Comparison of ENCODE assay signal across 12 cellular contexts in the genomic region with DNA sequence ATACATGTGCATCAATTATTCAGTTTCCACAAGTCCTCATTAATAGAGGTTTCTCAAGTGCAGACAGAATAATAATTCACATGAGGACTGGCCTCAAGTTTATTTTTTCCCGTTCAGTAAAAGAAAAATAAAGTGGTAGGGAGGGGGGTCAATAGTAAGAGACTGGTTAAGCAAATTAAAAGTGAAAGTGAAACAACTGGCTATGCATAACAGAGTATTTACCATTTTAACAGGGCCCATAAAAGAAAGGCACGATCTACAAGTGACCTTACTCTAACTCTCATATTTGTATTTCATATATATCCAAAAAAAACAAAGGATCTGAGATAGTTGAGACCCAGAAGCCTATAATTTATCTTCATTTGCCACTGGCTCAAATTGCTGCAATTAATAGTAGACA.
DNase-seq lines count a peak whose midpoint lies in the region; ATAC-seq and TF ChIP-seq lines count a peak whose summit lies in the region.
"Had no signal": no experiment of that assay in that cellular context is flagged by ENCODE, and none has a peak within 500 bp of the region (broad histone marks: within the 10 kb centered on the region; RNA-seq: fewer than 3 reads in every experiment).

No MANE protein-coding gene starts in this region.

- H3K9me3 ChIP-seq in MM.1S (replicated peaks; ENCODE audit: insufficient read depth, low read length) (no peaks in the 10 kb centered on the region), osteoblast (ENCODE audit: low read depth, low read length) (no peaks in the 10 kb centered on the region)

- H3K4me2 ChIP-seq in MM.1S (ENCODE audit: low read depth, low read length) (no peak overlapping the region), osteoblast (ENCODE audit: insufficient read depth, low read length) (peak overlapping the region; percentile 41)

- H3K4me3 Mint-ChIP-seq in activated naive CD4-positive, alpha-beta T cell treated with anti-CD3 and anti-CD28 coated beads, Interleukin-2, amount 10 ng/mL, durations not matched to agents 7 days and 5 days = peak overlapping the region; percentile 8
- H3K4me3 Mint-ChIP-seq in effector memory CD8-positive, alpha-beta T cell = peak overlapping the region; percentile 5 to 12
- no peak overlapping the region for H3K4me3 Mint-ChIP-seq in stimulated activated naive B cell treated with anti-CD40 and anti-IgM and Interleukin-4, amounts not matched to agents 10 μg/mL and 1 μg/mL and 100 μg/mL, for 72 hours
- H3K4me3 Mint-ChIP-seq: activated B cell treated with CpG ODN at 0.5 μM for 24 hours had no signal

- H3K27me3 ChIP-seq in MM.1S (replicated peaks; ENCODE audit: insufficient read depth, low read length) (no peaks in the 10 kb centered on the region), osteoblast (ENCODE audit: insufficient read depth, low read length) (no peaks in the 10 kb centered on the region)

- CTCF ChIA-PET in activated naive CD4-positive, alpha-beta T cell treated with anti-CD3 and anti-CD28 coated beads, Interleukin-2, amount 10 ng/mL, durations not matched to agents 7 days and 5 days (lab: Charles Lee) = no interaction called here

- H3K27me3 Mint-ChIP-seq in activated naive CD4-positive, alpha-beta T cell treated with anti-CD3 and anti-CD28 coated beads, Interleukin-2, amount 10 ng/mL, durations not matched to agents 7 days and 5 days = peaks cover 9% of the 10 kb centered on the region
- H3K27me3 Mint-ChIP-seq in effector memory CD8-positive, alpha-beta T cell = no peaks in the 10 kb centered on the region
- H3K27me3 Mint-ChIP-seq in stimulated activated naive B cell treated with anti-CD40 and anti-IgM and Interleukin-4, amounts not matched to agents 10 μg/mL and 1 μg/mL and 100 μg/mL, for 72 hours = no peaks in the 10 kb centered on the region
- H3K27me3 Mint-ChIP-seq: activated B cell treated with CpG ODN at 0.5 μM for 24 hours had no signal

- H3K36me3 ChIP-seq in MM.1S (replicated peaks; ENCODE audit: insufficient read depth, low read length) (no peaks in the 10 kb centered on the region), osteoblast (ENCODE audit: insufficient read depth, low read length) (no peaks in the 10 kb centered on the region)

- H3K9me2 ChIP-seq in MM.1S (replicated peaks; ENCODE audit: insufficient read depth, low read length) = no peaks in the 10 kb centered on the region

- H3K79me2 ChIP-seq in MM.1S (ENCODE audit: low read length) (no peaks in the 10 kb centered on the region), osteoblast (ENCODE audit: insufficient read depth, low read length) (no peaks in the 10 kb centered on the region)

- TF ChIP-seq CTCF in MM.1S (IDR thresholded peaks at IDR 0.05; ENCODE audit: low read length) = no peak
- TF ChIP-seq CTCF in osteoblast (IDR thresholded peaks at IDR 0.05; ENCODE audit: extremely low read depth, low read depth, low read length) = no peak

- H3K9me3 Mint-ChIP-seq in activated naive CD4-positive, alpha-beta T cell treated with anti-CD3 and anti-CD28 coated beads, Interleukin-2, amount 10 ng/mL, durations not matched to agents 7 days and 5 days = no peaks in the 10 kb centered on the region
- H3K9me3 Mint-ChIP-seq in effector memory CD8-positive, alpha-beta T cell = peaks cover 0 to 1% of the 10 kb centered on the region in 2 donors
- no peaks in the 10 kb centered on the region for H3K9me3 Mint-ChIP-seq in stimulated activated naive B cell treated with anti-CD40 and anti-IgM and Interleukin-4, amounts not matched to agents 10 μg/mL and 1 μg/mL and 100 μg/mL, for 72 hours
- H3K9me3 Mint-ChIP-seq: activated B cell treated with CpG ODN at 0.5 μM for 24 hours had no signal

- H2AFZ ChIP-seq in MM.1S (ENCODE audit: low read length) = no peak overlapping the region
- peak overlapping the region; percentile 21 for H2AFZ ChIP-seq in osteoblast (ENCODE audit: low read length)

- H3K27ac ChIP-seq in MM.1S (ENCODE audit: low read length) = no peak overlapping the region
- H3K27ac ChIP-seq in osteoblast (ENCODE audit: low read depth, low read length) = no peak overlapping the region

- no peaks in the 10 kb centered on the region for H3K36me3 Mint-ChIP-seq in activated naive CD4-positive, alpha-beta T cell treated with anti-CD3 and anti-CD28 coated beads, Interleukin-2, amount 10 ng/mL, durations not matched to agents 7 days and 5 days
- H3K36me3 Mint-ChIP-seq in effector memory CD8-positive, alpha-beta T cell (ENCODE audit: insufficient read depth) = no peaks in the 10 kb centered on the region
- H3K36me3 Mint-ChIP-seq in stimulated activated naive B cell treated with anti-CD40 and anti-IgM and Interleukin-4, amounts not matched to agents 10 μg/mL and 1 μg/mL and 100 μg/mL, for 72 hours = no peaks in the 10 kb centered on the region

- no peaks in the 10 kb centered on the region for H3F3A ChIP-seq in MM.1S (ENCODE audit: insufficient read depth, low read length)

- no peak overlapping the region for H3K9ac ChIP-seq in MM.1S (ENCODE audit: low read length)

- no peak overlapping the region for H3K4me3 ChIP-seq in MM.1S (ENCODE audit: low read length)
- peak overlapping the region; percentile 16 for H3K4me3 ChIP-seq in osteoblast (ENCODE audit: insufficient read depth, low read length)

- no peak for DNase-seq in activated naive CD4-positive, alpha-beta T cell treated with anti-CD3 and anti-CD28 coated beads, Interleukin-2, amount 10 ng/mL, durations not matched to agents 7 days and 5 days
- DNase-seq in activated naive CD4-positive, alpha-beta T cell treated with Interleukin-2 at 50 U/mL for 16 hours = no peak
- DNase-seq in MM.1S = peak; percentile 50
- DNase-seq in effector memory CD8-positive, alpha-beta T cell = no peak
- no peak for DNase-seq in osteoblast (ENCODE audit: insufficient read length, low spot score, missing footprints)
- DNase-seq in head of caudate nucleus = no peak
- DNase-seq in medulla oblongata (ENCODE audit: extremely low spot score) = no peak
- DNase-seq in stimulated activated naive B cell treated with anti-CD40 and anti-IgM and Interleukin-4, amounts not matched to agents 10 μg/mL and 1 μg/mL and 100 μg/mL, for 72 hours = no peak
- DNase-seq: activated B cell treated with CpG ODN at 0.5 μM for 24 hours; glutamatergic neuron; NCI-H446 treated with DMSO at 0.1 percent for 48 hours; stimulated activated CD4-positive, alpha-beta T cell treated with anti-CD3 and anti-CD28 coated beads, Interleukin-2, amount 100 ng/mL, for 24 hours had no signal

- H3K4me1 ChIP-seq in MM.1S (ENCODE audit: low read length) (no peaks in the 10 kb centered on the region), osteoblast (ENCODE audit: insufficient read depth, low read length) (peaks cover 10% of the 10 kb centered on the region)

- intact Hi-C loops in head of caudate nucleus (cut with DNase I) = no loop called here

- ATAC-seq in effector memory CD8-positive, alpha-beta T cell (replicated peaks) = peak; percentile 22
- ATAC-seq in stimulated activated naive B cell treated with anti-CD40 and anti-IgM and Interleukin-4, amounts not matched to agents 10 μg/mL and 1 μg/mL and 100 μg/mL, for 72 hours (replicated peaks) = no peak

- H4K20me1 ChIP-seq in MM.1S (ENCODE audit: insufficient read depth, low read length) = no peaks in the 10 kb centered on the region
- no peaks in the 10 kb centered on the region for H4K20me1 ChIP-seq in osteoblast (ENCODE audit: insufficient read depth, low read length)

- H3K4me1 Mint-ChIP-seq in activated naive CD4-positive, alpha-beta T cell treated with anti-CD3 and anti-CD28 coated beads, Interleukin-2, amount 10 ng/mL, durations not matched to agents 7 days and 5 days = peaks cover 12% of the 10 kb centered on the region
- peaks cover 3 to 9% of the 10 kb centered on the region in 2 donors for H3K4me1 Mint-ChIP-seq in effector memory CD8-positive, alpha-beta T cell (ENCODE audit: low read depth in 2 of 2)
- H3K4me1 Mint-ChIP-seq in stimulated activated naive B cell treated with anti-CD40 and anti-IgM and Interleukin-4, amounts not matched to agents 10 μg/mL and 1 μg/mL and 100 μg/mL, for 72 hours = no peaks in the 10 kb centered on the region
- H3K4me1 Mint-ChIP-seq: activated B cell treated with CpG ODN at 0.5 μM for 24 hours had no signal

- peak overlapping the region; percentile 49 for H3K27ac Mint-ChIP-seq in activated naive CD4-positive, alpha-beta T cell treated with anti-CD3 and anti-CD28 coated beads, Interleukin-2, amount 10 ng/mL, durations not matched to agents 7 days and 5 days
- peak overlapping the region in 1 of 2 donors; percentile 14 for H3K27ac Mint-ChIP-seq in effector memory CD8-positive, alpha-beta T cell
- H3K27ac Mint-ChIP-seq in stimulated activated naive B cell treated with anti-CD40 and anti-IgM and Interleukin-4, amounts not matched to agents 10 μg/mL and 1 μg/mL and 100 μg/mL, for 72 hours = no peak overlapping the region
- H3K27ac Mint-ChIP-seq: activated B cell treated with CpG ODN at 0.5 μM for 24 hours had no signal

Comparison
In these comparisons a context has a peak if more than half of its experiments do, and no peak if none do; other contexts are left out.
1. H3K4me3 Mint-ChIP-seq: peak in activated naive CD4-positive, alpha-beta T cell treated with anti-CD3 and anti-CD28 coated beads, Interleukin-2, amount 10 ng/mL, durations not matched to agents 7 days and 5 days (single experiment) and effector memory CD8-positive, alpha-beta T cell (2 of 2); none in stimulated activated naive B cell treated with anti-CD40 and anti-IgM and Interleukin-4, amounts not matched to agents 10 μg/mL and 1 μg/mL and 100 μg/mL, for 72 hours (0 of 2).